22 cellular contexts compared by ENCODE assay signal in the genomic region with DNA sequence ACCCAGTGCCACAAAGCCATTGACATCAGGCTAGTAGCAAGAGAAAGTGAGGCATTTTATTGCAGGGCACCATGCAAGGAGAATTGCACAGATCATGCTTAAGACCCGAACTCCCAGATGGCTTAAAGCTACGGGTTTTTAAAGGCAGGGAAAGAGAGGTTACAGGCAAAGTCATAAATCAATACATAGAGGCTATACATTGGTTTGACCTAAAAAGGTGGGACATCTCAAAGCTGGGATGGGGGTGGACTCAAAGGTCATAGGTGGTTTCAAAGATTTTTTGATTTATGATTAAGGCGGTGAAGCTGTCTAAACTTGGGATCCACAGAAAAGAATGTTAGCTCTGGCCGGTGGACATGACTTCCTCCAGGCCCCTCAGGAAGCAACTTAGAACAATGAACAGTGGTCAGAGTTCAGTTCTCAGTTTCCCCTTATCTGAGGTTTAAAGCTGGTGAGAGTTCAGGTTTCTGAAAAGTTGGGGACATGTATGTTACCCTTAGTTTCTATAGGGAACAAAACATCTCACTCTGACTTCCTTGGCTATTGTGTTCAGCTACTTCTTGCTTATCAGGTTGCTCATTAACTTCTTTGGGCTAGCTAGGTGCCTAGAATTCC. TPM values are rescaled to one million over a fixed set of nuclear protein-coding genes. Genes with fewer than 3 reads are reported as not detected.
DNase-seq lines count a peak whose midpoint lies in the region; TF ChIP-seq lines count a peak whose summit lies in the region.
"Had no signal": no experiment of that assay in that cellular context is flagged by ENCODE, and none has a peak within 500 bp of the region (broad histone marks: within the 10 kb centered on the region; RNA-seq: fewer than 3 reads in every experiment).

No MANE protein-coding gene starts in this region.

- no peak overlapping the region for H3K4me3 ChIP-seq in dorsolateral prefrontal cortex
- H3K4me3 ChIP-seq: A549, BLaER1, GM12878, GM23338 had no signal

- no peaks in the 10 kb centered on the region for H3K27me3 Mint-ChIP-seq in activated CD4-positive, alpha-beta T cell treated with anti-CD3 and anti-CD28 coated beads, Interleukin-2, amount 10 ng/mL, durations not matched to agents 24 days and 14 days
- peaks cover 21% of the 10 kb centered on the region for H3K27me3 Mint-ChIP-seq in nephron progenitor cell (ENCODE audit: low read depth, poor library complexity)

- DNase-seq in activated CD4-positive, alpha-beta T cell treated with anti-CD3 and anti-CD28 coated beads, Interleukin-2, amount 10 ng/mL, durations not matched to agents 24 days and 14 days, result peak; percentile 42
- no peak for DNase-seq in activated CD4-positive, alpha-beta T cell treated with anti-CD3 and anti-CD28 coated beads for 1 hour
- DNase-seq in dermis blood vessel endothelial cell (peak; percentile 81), glomerular endothelial cell (ENCODE audit: extremely low read depth, low read depth, low spot score) (peak; percentile 56), nephron progenitor cell (no peak), dorsolateral prefrontal cortex (no peak), AG08396 (ENCODE audit: low spot score) (no peak), NCI-H1092 treated with DMSO at 0.1 percent for 48 hours (lab: John Stamatoyannopoulos, UW) (no peak)
- DNase-seq: Calu3; CD8-positive, alpha-beta T cell; DMS79 treated with DMSO at 0.1 percent for 48 hours; GF-D8; H7; HFFc6 had no signal

- no peak for TF ChIP-seq CTCF in nephron progenitor cell (IDR thresholded peaks at IDR 0.05)
- no peak for TF ChIP-seq CTCF in dorsolateral prefrontal cortex (IDR thresholded peaks at IDR 0.05 in 54 of 56, conservative IDR thresholded peaks at IDR 0.05 in 2 of 56; ENCODE audit: low read depth in 1 of 56, partially characterized antibody in 56 of 56)

- no peak overlapping the region for H3K27ac Mint-ChIP-seq in activated CD4-positive, alpha-beta T cell treated with anti-CD3 and anti-CD28 coated beads, Interleukin-2, amount 10 ng/mL, durations not matched to agents 24 days and 14 days
- peak overlapping the region; percentile 94 for H3K27ac Mint-ChIP-seq in nephron progenitor cell
- H3K27ac Mint-ChIP-seq: CD8-positive, alpha-beta T cell; GM23338; HFFc6 had no signal

- no peaks in the 10 kb centered on the region for H3K9me3 Mint-ChIP-seq in activated CD4-positive, alpha-beta T cell treated with anti-CD3 and anti-CD28 coated beads, Interleukin-2, amount 10 ng/mL, durations not matched to agents 24 days and 14 days
- H3K9me3 Mint-ChIP-seq in nephron progenitor cell, result no peaks in the 10 kb centered on the region
- H3K9me3 Mint-ChIP-seq: CD14-positive monocyte; CD8-positive, alpha-beta T cell; GM23338; HFFc6 had no signal

- intact Hi-C loops in activated CD4-positive, alpha-beta T cell treated with anti-CD3 and anti-CD28 coated beads, Interleukin-2, amount 10 ng/mL, durations not matched to agents 24 days and 14 days (cut with micrococcal nuclease), result no loop called here
- intact Hi-C loops in dorsolateral prefrontal cortex (cut with DNase I), result no loop called here

- H3K27me3 ChIP-seq in dorsolateral prefrontal cortex, result no peaks in the 10 kb centered on the region
- H3K27me3 ChIP-seq: BLaER1 had no signal

- H3K4me1 Mint-ChIP-seq in activated CD4-positive, alpha-beta T cell treated with anti-CD3 and anti-CD28 coated beads, Interleukin-2, amount 10 ng/mL, durations not matched to agents 24 days and 14 days, result no peaks in the 10 kb centered on the region
- H3K4me1 Mint-ChIP-seq in nephron progenitor cell, result peaks cover 6% of the 10 kb centered on the region
- H3K4me1 Mint-ChIP-seq: GM23338 had no signal

- peaks cover 19% of the 10 kb centered on the region for H3K36me3 Mint-ChIP-seq in activated CD4-positive, alpha-beta T cell treated with anti-CD3 and anti-CD28 coated beads, Interleukin-2, amount 10 ng/mL, durations not matched to agents 24 days and 14 days (ENCODE audit: low read depth)
- peaks cover 22% of the 10 kb centered on the region for H3K36me3 Mint-ChIP-seq in nephron progenitor cell (ENCODE audit: low read depth)

- H3K4me3 Mint-ChIP-seq in activated CD4-positive, alpha-beta T cell treated with anti-CD3 and anti-CD28 coated beads, Interleukin-2, amount 10 ng/mL, durations not matched to agents 24 days and 14 days, result no peak overlapping the region
- no peak overlapping the region for H3K4me3 Mint-ChIP-seq in nephron progenitor cell
- H3K4me3 Mint-ChIP-seq: CD14-positive monocyte; CD8-positive, alpha-beta T cell; GM23338; HFFc6 had no signal

- H3K27ac ChIP-seq in dorsolateral prefrontal cortex, result no peak overlapping the region
- H3K27ac ChIP-seq: 22Rv1, A549, BLaER1, HL-60 had no signal

RNA-seq across cellular contexts. Expression of gene RBM22, which starts 6.0 kb away (rescaled TPM):
- 69.6 and 78.4 TPM in 2 replicates for total RNA-seq in activated CD4-positive, alpha-beta T cell treated with anti-CD3 and anti-CD28 coated beads, Interleukin-2, amount 10 ng/mL, durations not matched to agents 24 days and 14 days
- total RNA-seq in dermis blood vessel endothelial cell, result 31.3 and 35.9 TPM in 2 replicates
- 43.2 and 44.1 TPM in 2 replicates for total RNA-seq in glomerular endothelial cell
- total RNA-seq in dorsolateral prefrontal cortex, result 10 to 100 TPM; 36.7 to 64.8 (median 47.0) TPM

RNA-seq across cellular contexts. Expression of gene MYOZ3, which starts 45.8 kb away (rescaled TPM):
- 0.07 and 0.28 TPM in 2 replicates for total RNA-seq in activated CD4-positive, alpha-beta T cell treated with anti-CD3 and anti-CD28 coated beads, Interleukin-2, amount 10 ng/mL, durations not matched to agents 24 days and 14 days
- total RNA-seq in dermis blood vessel endothelial cell, result 0.17 and 0.37 TPM in 2 replicates
- total RNA-seq in glomerular endothelial cell, result 0.53 and 0.93 TPM in 2 replicates
- 1 to 10 TPM in 119 of 120 experiments, under 1 TPM in 1; 0.60 to 9.2 (median 3.8) TPM for total RNA-seq in dorsolateral prefrontal cortex
- total RNA-seq: Calu3; CD8-positive, alpha-beta T cell; HT1080 had no signal

RNA-seq across cellular contexts. Expression of gene DCTN4, which starts 51.9 kb away (rescaled TPM):
- 43.9 and 44.8 TPM in 2 replicates for total RNA-seq in activated CD4-positive, alpha-beta T cell treated with anti-CD3 and anti-CD28 coated beads, Interleukin-2, amount 10 ng/mL, durations not matched to agents 24 days and 14 days
- total RNA-seq in dermis blood vessel endothelial cell (33.7 and 48.0 TPM in 2 replicates), glomerular endothelial cell (40.2 and 47.1 TPM in 2 replicates), dorsolateral prefrontal cortex (100 to 1,000 TPM in 28 of 120 experiments, 10 to 100 TPM in 92; 75.7 to 114 (median 94.9) TPM)

Comparison
In these comparisons a context has a peak if more than half of its experiments do, and no peak if none do; other contexts are left out.
1. DNase-seq: peak in activated CD4-positive, alpha-beta T cell treated with anti-CD3 and anti-CD28 coated beads, Interleukin-2, amount 10 ng/mL, durations not matched to agents 24 days and 14 days (single experiment), dermis blood vessel endothelial cell (single experiment) and glomerular endothelial cell (single experiment); none in activated CD4-positive, alpha-beta T cell treated with anti-CD3 and anti-CD28 coated beads for 1 hour (single experiment), nephron progenitor cell (single experiment), dorsolateral prefrontal cortex (0 of 10), AG08396 (single experiment) and NCI-H1092 treated with DMSO at 0.1 percent for 48 hours (single experiment).